In the genomic region with DNA sequence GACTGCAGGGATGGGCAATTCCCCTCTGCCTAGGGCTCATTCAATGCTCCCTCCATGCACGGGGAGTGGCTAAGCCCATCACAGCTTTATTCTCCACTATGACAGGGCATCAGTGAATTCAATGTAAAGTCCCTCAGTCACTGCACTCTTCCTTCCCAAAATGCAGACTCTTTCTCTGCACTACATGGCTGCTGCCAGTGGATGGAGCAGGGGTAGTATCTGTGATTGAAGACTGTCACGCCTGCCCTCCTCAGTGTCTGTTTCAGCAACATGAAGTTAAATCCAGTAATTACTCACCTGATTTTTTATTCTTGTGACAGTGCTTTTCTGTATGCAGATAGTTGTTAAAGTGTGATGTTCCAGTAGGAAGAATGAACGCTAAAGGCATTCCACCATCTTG, we compare ENCODE assay signal across 1 cellular context.
TF ChIP-seq lines count a peak whose summit lies in the region.

No MANE protein-coding gene starts in this region.

TF ChIP-seq in GM12878, 131 proteins besides CTCF, POLR2A, EP300 and RAD21:
- TF ChIP-seq ASH2L (IDR thresholded peaks at IDR 0.05; ENCODE audit: borderline replicate concordance, low read depth) (no peak), HDGF (IDR thresholded peaks at IDR 0.05) (no peak), ATF7 (IDR thresholded peaks at IDR 0.05; ENCODE audit: low read depth) (no peak), ZZZ3 (IDR thresholded peaks at IDR 0.05; ENCODE audit: control insufficient read depth, insufficient read length, low read depth) (no peak), EGR1 (IDR thresholded peaks at IDR 0.05; ENCODE audit: borderline replicate concordance in 1 of 2, low read depth in 2 of 2, low read length in 2 of 2) (no peak), NFXL1 (IDR thresholded peaks at IDR 0.05; ENCODE audit: borderline replicate concordance) (no peak), NFIC (IDR thresholded peaks at IDR 0.05; ENCODE audit: low read depth, low read length) (no peak), EED (IDR thresholded peaks at IDR 0.05; ENCODE audit: low read depth) (no peak), BHLHE40 (IDR thresholded peaks at IDR 0.05; ENCODE audit: borderline replicate concordance in 1 of 2, low read depth in 2 of 2, low read length in 1 of 2) (no peak), MYB (IDR thresholded peaks at IDR 0.05; ENCODE audit: borderline replicate concordance, low read depth, low read length) (no peak), CBX5 (IDR thresholded peaks at IDR 0.05; ENCODE audit: low read depth) (no peak)
- TF ChIP-seq, protein P1, sequence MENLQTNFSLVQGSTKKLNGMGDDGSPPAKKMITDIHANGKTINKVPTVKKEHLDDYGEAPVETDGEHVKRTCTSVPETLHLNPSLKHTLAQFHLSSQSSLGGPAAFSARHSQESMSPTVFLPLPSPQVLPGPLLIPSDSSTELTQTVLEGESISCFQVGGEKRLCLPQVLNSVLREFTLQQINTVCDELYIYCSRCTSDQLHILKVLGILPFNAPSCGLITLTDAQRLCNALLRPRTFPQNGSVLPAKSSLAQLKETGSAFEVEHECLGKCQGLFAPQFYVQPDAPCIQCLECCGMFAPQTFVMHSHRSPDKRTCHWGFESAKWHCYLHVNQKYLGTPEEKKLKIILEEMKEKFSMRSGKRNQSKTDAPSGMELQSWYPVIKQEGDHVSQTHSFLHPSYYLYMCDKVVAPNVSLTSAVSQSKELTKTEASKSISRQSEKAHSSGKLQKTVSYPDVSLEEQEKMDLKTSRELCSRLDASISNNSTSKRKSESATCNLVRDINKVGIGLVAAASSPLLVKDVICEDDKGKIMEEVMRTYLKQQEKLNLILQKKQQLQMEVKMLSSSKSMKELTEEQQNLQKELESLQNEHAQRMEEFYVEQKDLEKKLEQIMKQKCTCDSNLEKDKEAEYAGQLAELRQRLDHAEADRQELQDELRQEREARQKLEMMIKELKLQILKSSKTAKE (IDR thresholded peaks at IDR 0.05; ENCODE audit: low read depth, poor library complexity, severe bottlenecking), result no peak
- TF ChIP-seq, protein P2, sequence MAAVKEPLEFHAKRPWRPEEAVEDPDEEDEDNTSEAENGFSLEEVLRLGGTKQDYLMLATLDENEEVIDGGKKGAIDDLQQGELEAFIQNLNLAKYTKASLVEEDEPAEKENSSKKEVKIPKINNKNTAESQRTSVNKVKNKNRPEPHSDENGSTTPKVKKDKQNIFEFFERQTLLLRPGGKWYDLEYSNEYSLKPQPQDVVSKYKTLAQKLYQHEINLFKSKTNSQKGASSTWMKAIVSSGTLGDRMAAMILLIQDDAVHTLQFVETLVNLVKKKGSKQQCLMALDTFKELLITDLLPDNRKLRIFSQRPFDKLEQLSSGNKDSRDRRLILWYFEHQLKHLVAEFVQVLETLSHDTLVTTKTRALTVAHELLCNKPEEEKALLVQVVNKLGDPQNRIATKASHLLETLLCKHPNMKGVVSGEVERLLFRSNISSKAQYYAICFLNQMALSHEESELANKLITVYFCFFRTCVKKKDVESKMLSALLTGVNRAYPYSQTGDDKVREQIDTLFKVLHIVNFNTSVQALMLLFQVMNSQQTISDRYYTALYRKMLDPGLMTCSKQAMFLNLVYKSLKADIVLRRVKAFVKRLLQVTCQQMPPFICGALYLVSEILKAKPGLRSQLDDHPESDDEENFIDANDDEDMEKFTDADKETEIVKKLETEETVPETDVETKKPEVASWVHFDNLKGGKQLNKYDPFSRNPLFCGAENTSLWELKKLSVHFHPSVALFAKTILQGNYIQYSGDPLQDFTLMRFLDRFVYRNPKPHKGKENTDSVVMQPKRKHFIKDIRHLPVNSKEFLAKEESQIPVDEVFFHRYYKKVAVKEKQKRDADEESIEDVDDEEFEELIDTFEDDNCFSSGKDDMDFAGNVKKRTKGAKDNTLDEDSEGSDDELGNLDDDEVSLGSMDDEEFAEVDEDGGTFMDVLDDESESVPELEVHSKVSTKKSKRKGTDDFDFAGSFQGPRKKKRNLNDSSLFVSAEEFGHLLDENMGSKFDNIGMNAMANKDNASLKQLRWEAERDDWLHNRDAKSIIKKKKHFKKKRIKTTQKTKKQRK (IDR thresholded peaks at IDR 0.05; ENCODE audit: low read depth, low read length), result no peak
